In the genomic region with DNA sequence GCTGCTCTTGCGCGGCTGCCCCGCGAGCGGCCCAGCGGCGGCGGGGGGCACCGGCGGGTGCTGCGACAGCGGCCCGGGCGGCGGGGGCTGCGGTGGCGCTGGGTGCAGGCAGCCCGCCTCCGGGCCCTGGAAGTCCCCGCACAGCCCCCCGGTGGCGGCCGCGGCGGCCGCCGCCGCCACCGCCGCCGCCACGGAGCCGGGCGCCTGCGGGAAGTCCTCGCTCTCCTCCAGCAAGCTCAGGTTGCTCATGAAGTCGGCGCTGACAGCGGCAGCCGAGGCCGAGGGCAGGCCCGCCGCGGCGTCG, we compare ENCODE assay signal across 8 cellular contexts. TPM values are rescaled to one million over a fixed set of nuclear protein-coding genes. Genes with fewer than 3 reads are reported as not detected.
DNase-seq lines count a peak whose midpoint lies in the region; ATAC-seq and TF ChIP-seq lines count a peak whose summit lies in the region.

No MANE protein-coding gene starts in this region.

- no peaks in the 10 kb centered on the region for H3K27me3 ChIP-seq in prostate gland (replicated peaks; ENCODE audit: insufficient read depth)

- H3K4me1 ChIP-seq in prostate gland (replicated peaks), result no peaks in the 10 kb centered on the region

- ATAC-seq in HG02943 (IDR thresholded peaks at IDR 0.05; ENCODE audit: low read depth, unreplicated experiment) (peak; percentile 1), HG03342 (IDR thresholded peaks at IDR 0.05; ENCODE audit: unreplicated experiment) (no peak)

- in situ Hi-C loops in G401 (cut with HindIII; ENCODE audit: low sequenced_read_pairs), result no loop called here

- H3K27ac ChIP-seq in prostate gland, result peak overlapping the region; percentile 97 to 98

- no peaks in the 10 kb centered on the region for H3K9me3 ChIP-seq in prostate gland

- WGBS in prostate gland, result 0% methylated on average over 10 of the region's 46 CpGs

- no peaks in the 10 kb centered on the region for H3K36me3 ChIP-seq in prostate gland

- TF ChIP-seq POLR2A in prostate gland (IDR thresholded peaks at IDR 0.05), result no peak

- intact Hi-C loops in prostate gland (cut with DNase I), result loop anchor here (2.0 to 10.0 kb wide), 5 partner anchors 221 to 598 kb away; no protein-coding TSS in a partner anchor

- DNase-seq in GM10266 (ENCODE audit: extremely low spot score), result peak; percentile 58
- DNase-seq in activated CD4-positive, alpha-beta T cell treated with anti-CD3 and anti-CD28 coated beads, Interleukin-2, amount 50 U/mL, for 1 hour, result peak; percentile 46
- no peak for DNase-seq in epithelial cell of proximal tubule (ENCODE audit: low read depth)
- DNase-seq in prostate gland (ENCODE audit: low spot score), result no peak
- no peak for DNase-seq in globus pallidus (ENCODE audit: low spot score)
- DNase-seq in G401 (ENCODE audit: low spot score), result no peak

- H3K4me3 ChIP-seq in epithelial cell of proximal tubule (ENCODE audit: low read depth, low read length) (peak overlapping the region; percentile 91), prostate gland (peak overlapping the region; percentile 89 to 96)

- TF ChIP-seq CTCF in GM10266 (IDR thresholded peaks at IDR 0.05; ENCODE audit: control insufficient read depth, insufficient read depth, low read depth, missing control alignments), result no peak
- no peak for TF ChIP-seq CTCF in epithelial cell of proximal tubule (conservative IDR thresholded peaks at IDR 0.05; ENCODE audit: low read depth, low read length)
- no peak for TF ChIP-seq CTCF in prostate gland (IDR thresholded peaks at IDR 0.05)

RNA-seq across cellular contexts. Expression of a gene that starts 0.7 kb away (rescaled TPM):
- total RNA-seq in epithelial cell of proximal tubule, result 4.3 and 6.3 TPM in 2 replicates
- 10 to 100 TPM; 23.5 to 46.1 TPM for total RNA-seq in prostate gland
- 0.12 and 0.17 TPM in 2 replicates for total RNA-seq in G401 (2014; rRNA removed; shearing (Covaris generic))

Comparison
In these comparisons a context has a peak if more than half of its experiments do, and no peak if none do; other contexts are left out.
1. DNase-seq: peak in GM10266 (single experiment) and activated CD4-positive, alpha-beta T cell treated with anti-CD3 and anti-CD28 coated beads, Interleukin-2, amount 50 U/mL, for 1 hour (single experiment); none in epithelial cell of proximal tubule (single experiment), prostate gland (single experiment), globus pallidus (single experiment) and G401 (single experiment).